Comparison of ENCODE assay signal across 30 cellular contexts in genomic region chr12:133156125-133156690, GRCh38. TPM values are rescaled to one million over a fixed set of nuclear protein-coding genes. Genes with fewer than 3 reads are reported as not detected.
A peak's percentile ranks its signal among the peaks of the same experiment; 100 is the strongest.
DNase-seq lines count a peak whose midpoint lies in the region; ATAC-seq, FAIRE-seq and TF ChIP-seq lines count a peak whose summit lies in the region.
"Had no signal": no experiment of that assay in that cellular context is flagged by ENCODE, and none has a peak within 500 bp of the region (broad histone marks: within the 10 kb centered on the region; RNA-seq: fewer than 3 reads in every experiment).

No MANE protein-coding gene starts in this region.

- H2BK15ac ChIP-seq in IMR-90 (ENCODE audit: low read depth, low read length) (no peak overlapping the region), H1 (ENCODE audit: low read length) (no peak overlapping the region)

- no peaks in the 10 kb centered on the region; a peak in 1 of 4 replicates for H3K79me2 ChIP-seq in H1 (ENCODE audit: control insufficient read depth in 1 of 2, insufficient read depth in 2 of 2, low read length in 2 of 2)

- CTCF ChIA-PET in IMR-90 (lab: Yijun Ruan, JAX) (no interaction called here), H1 (lab: Charles Lee; ENCODE audit: partially characterized antibody) (interaction anchor here (1.1 kb wide), 1 partner anchor 23 kb away, joined by 3 read pairs; no protein-coding TSS in a partner anchor)

- H2BK120ac ChIP-seq in IMR-90 (ENCODE audit: low read depth, low read length) (no peak overlapping the region), H1 (replicated peaks; ENCODE audit: low read depth, low read length) (no peak overlapping the region)

- FAIRE-seq in H1 (lab: Jason Lieb, UNC) (no peak), frontal cortex (lab: Jason Lieb, UNC) (no peak)
- FAIRE-seq: D721Med, GM12891, urothelium cell line had no signal

- H2BK5ac ChIP-seq in IMR-90 (ENCODE audit: low read depth, low read length, poor library complexity, severe bottlenecking) (no peak overlapping the region), H1 (ENCODE audit: low read depth, low read length) (no peak overlapping the region)

- H3K18ac ChIP-seq in IMR-90 (ENCODE audit: low read depth, low read length) (no peak overlapping the region), H1 (ENCODE audit: extremely low read depth, low read length) (no peak overlapping the region)

- BruUV-seq in IMR-90 (replicated peaks; lab: Mats Ljungman, UMichigan): TSS peak; percentile 64

- no peak overlapping the region for H3K27ac Mint-ChIP-seq in chondrocyte (ENCODE audit: unreplicated experiment)
- H3K27ac Mint-ChIP-seq: activated CD4-positive, alpha-beta memory T cell treated with anti-CD3 and anti-CD28 coated beads, Interleukin-2, amount 10 ng/mL, durations not matched to agents 7 days and 5 days; activated naive CD4-positive, alpha-beta T cell treated with anti-CD3 and anti-CD28 coated beads, Interleukin-2, amount 50 U/mL, for 72 hours; activated T-helper 17 cell treated with anti-CD3 and anti-CD28 coated beads, Interleukin-2, amount 50 U/mL, for 72 hours; nephron; T-helper 17 cell had no signal

- H2BK20ac ChIP-seq in IMR-90 (ENCODE audit: low read depth, low read length): no peak overlapping the region
- no peak overlapping the region for H2BK20ac ChIP-seq in H1 (ENCODE audit: low read length)

- intact Hi-C loops in IMR-90 (cut with micrococcal nuclease): no loop called here
- intact Hi-C loops in posterior vena cava (cut with DNase I): no loop called here

- H3K14ac ChIP-seq in IMR-90 (replicated peaks; ENCODE audit: low read depth, low read length): no peak overlapping the region
- H3K14ac ChIP-seq in H1 (ENCODE audit: insufficient read length): no peak overlapping the region

- TF ChIP-seq EP300 in H1 (IDR thresholded peaks at IDR 0.05; ENCODE audit: borderline replicate concordance in 1 of 2, low read depth in 2 of 2, low read length in 2 of 2): no peak

- TF ChIP-seq POLR2A in IMR-90 (IDR thresholded peaks at IDR 0.05; ENCODE audit: low read depth, low read length) (no peak), H1 (IDR thresholded peaks at IDR 0.05; ENCODE audit: control extremely low read depth in 1 of 2, low read depth in 2 of 2, low read length in 2 of 2) (no peak)

- no peak overlapping the region for H3K4me3 Mint-ChIP-seq in chondrocyte (ENCODE audit: unreplicated experiment)
- H3K4me3 Mint-ChIP-seq: activated CD4-positive, alpha-beta memory T cell treated with anti-CD3 and anti-CD28 coated beads, Interleukin-2, amount 10 ng/mL, durations not matched to agents 7 days and 5 days; activated T-helper 17 cell treated with anti-CD3 and anti-CD28 coated beads, Interleukin-2, amount 50 U/mL, for 72 hours; nephron; T-helper 17 cell had no signal

- H2AFZ ChIP-seq in IMR-90 (replicated peaks; ENCODE audit: low read length, poor library complexity) (no peak overlapping the region), H1 (ENCODE audit: low read length) (no peak overlapping the region)

- H3K4me3 ChIP-seq in IMR-90 (ENCODE audit: insufficient read depth, low read depth, low read length) (no peak overlapping the region), H1 (ENCODE audit: extremely low read depth in 1 of 4, insufficient read depth in 2 of 4, low read depth in 3 of 4, low read length in 4 of 4) (0 out of 8 replicates have a peak overlapping the region, but pooled peaks of 1 of the 4 experiments have one; percentile 7)
- H3K4me3 ChIP-seq: ascending aorta, MG63, suprapubic skin had no signal

- H3K9ac ChIP-seq in IMR-90 (ENCODE audit: low read depth, low read length) (no peak overlapping the region), H1 (replicated peaks in 1 of 4; ENCODE audit: extremely low read depth in 1 of 4, low read depth in 3 of 4, low read length in 3 of 4) (no peak overlapping the region)
- H3K9ac ChIP-seq: SK-N-SH had no signal

- H3K79me1 ChIP-seq in IMR-90 (ENCODE audit: low read depth in 1 of 2, low read length in 2 of 2) (no peaks in the 10 kb centered on the region), H1 (ENCODE audit: low read depth, low read length) (no peaks in the 10 kb centered on the region)

- dilution Hi-C loops in IMR-90 (cut with HindIII; ENCODE audit: low sequenced_read_pairs, unreplicated experiment): no loop called here

- DNase-seq in Caki2 (ENCODE audit: low read depth): peak; percentile 9
- no peak for DNase-seq in IMR-90
- no peak for DNase-seq in H1 (ENCODE audit: low read depth in 1 of 2, low spot score in 2 of 2)
- DNase-seq in renal cortical epithelial cell (ENCODE audit: low read depth): peak; percentile 5
- no peak for DNase-seq in posterior vena cava (ENCODE audit: low spot score)
- no peak for DNase-seq in dermis blood vessel endothelial cell
- no peak for DNase-seq in chondrocyte (ENCODE audit: low spot score)
- no peak for DNase-seq in frontal cortex (ENCODE audit: low spot score in 2 of 2)
- DNase-seq: activated CD4-positive, alpha-beta memory T cell treated with anti-CD3 and anti-CD28 coated beads, Interleukin-2, amount 10 ng/mL, durations not matched to agents 7 days and 5 days; activated CD4-positive, alpha-beta T cell treated with anti-CD3 and anti-CD28 coated beads for 1 hour; activated CD8-positive, alpha-beta memory T cell treated with anti-CD3 and anti-CD28 coated beads, Interleukin-2, amount 50 U/mL, for 48 hours; caudate nucleus; islet precursor cell; left ventricle myocardium superior; MG63; NCI-H2029 treated with DMSO at 0.1 percent for 48 hours; NCI-H345; NCI-H774; SK-N-SH; stimulated activated CD4-positive, alpha-beta T cell treated with anti-CD3 and anti-CD28 coated beads, Interleukin-4, amount 100 ng/mL, for 1 hour; T-helper 17 cell had no signal

- H3K9me3 Mint-ChIP-seq in chondrocyte (ENCODE audit: low read depth): peaks cover 86% of the 10 kb centered on the region

- TF ChIP-seq RAD21 in IMR-90 (IDR thresholded peaks at IDR 0.05; ENCODE audit: low read length) (no peak), H1 (IDR thresholded peaks at IDR 0.05 in 1 of 2, conservative IDR thresholded peaks at IDR 0.05 in 1 of 2; ENCODE audit: low read depth in 2 of 2, low read length in 2 of 2) (no peak)

- peaks cover 83% of the 10 kb centered on the region for H3K36me3 Mint-ChIP-seq in chondrocyte (ENCODE audit: low read depth)

- H3K23ac ChIP-seq in IMR-90 (ENCODE audit: low read depth, low read length) (no peak overlapping the region), H1 (ENCODE audit: insufficient read length) (no peak overlapping the region)

- H4K20me1 ChIP-seq in IMR-90 (ENCODE audit: insufficient read depth, low read length): no peaks in the 10 kb centered on the region
- H4K20me1 ChIP-seq in H1 (replicated peaks in 1 of 2; ENCODE audit: control insufficient read depth in 1 of 2, insufficient read depth in 2 of 2, low read length in 2 of 2): no peaks in the 10 kb centered on the region

- H3K56ac ChIP-seq in IMR-90 (ENCODE audit: extremely low read depth, insufficient read depth, low read length) (no peak overlapping the region), H1 (replicated peaks; ENCODE audit: insufficient read length, low read depth, low read length) (no peak overlapping the region)

- no peaks in the 10 kb centered on the region for H3K27me3 Mint-ChIP-seq in chondrocyte (ENCODE audit: low read depth)
- H3K27me3 Mint-ChIP-seq: activated CD4-positive, alpha-beta memory T cell treated with anti-CD3 and anti-CD28 coated beads, Interleukin-2, amount 10 ng/mL, durations not matched to agents 7 days and 5 days; activated T-helper 17 cell treated with anti-CD3 and anti-CD28 coated beads, Interleukin-2, amount 50 U/mL, for 72 hours; T-helper 17 cell had no signal

- H3K27me3 ChIP-seq in IMR-90 (ENCODE audit: control insufficient read depth, insufficient read depth, low read length) (no peaks in the 10 kb centered on the region), H1 (replicated peaks in 1 of 4; ENCODE audit: control insufficient read depth in 3 of 4, extremely low read depth in 1 of 4, insufficient read depth in 3 of 4, low read length in 3 of 4) (no peaks in the 10 kb centered on the region)
- H3K27me3 ChIP-seq: ascending aorta, MG63, suprapubic skin had no signal

- no CpG with 5 or more reads among the region's 2 CpGs for WGBS in IMR-90 (ENCODE audit: extremely low coverage in 2 of 2, insufficient read length in 1 of 2), 2 experiments
- WGBS in H1 (ENCODE audit: extremely low coverage in 1 of 2, insufficient coverage in 1 of 2, insufficient read length in 1 of 2, insufficient replicate concordance in 2 of 2, low coverage in 1 of 2, low lambda C conversion rate in 2 of 2, missing lambda C conversion rate in 1 of 2), 2 experiments: 86% methylated on average over 2 of the region's 2 CpGs; no CpG with 5 or more reads in 1 of the 2 experiments

- no peak overlapping the region for H4K91ac ChIP-seq in IMR-90 (ENCODE audit: insufficient read depth, low read depth, low read length)
- no peak overlapping the region for H4K91ac ChIP-seq in H1 (replicated peaks; ENCODE audit: insufficient read length, low read length)

- H3K4ac ChIP-seq in IMR-90 (ENCODE audit: low read depth, low read length) (no peak overlapping the region), H1 (replicated peaks; ENCODE audit: insufficient read length, low read depth, low read length) (no peak overlapping the region)

- H3K27ac ChIP-seq in IMR-90 (ENCODE audit: insufficient read depth, low read length) (no peak overlapping the region), H1 (ENCODE audit: low read depth, low read length) (no peak overlapping the region)
- H3K27ac ChIP-seq: ascending aorta, C4-2B, suprapubic skin had no signal

- TF ChIP-seq CTCF in IMR-90 (conservative IDR thresholded peaks at IDR 0.05; ENCODE audit: low read depth, low read length) (no peak), H1 (IDR thresholded peaks at IDR 0.05; ENCODE audit: control extremely low read depth in 1 of 3, insufficient read depth in 1 of 3, low read depth in 1 of 3, low read length in 3 of 3) (no peak), chondrocyte (IDR thresholded peaks at IDR 0.05) (no peak)

- POLR2A ChIA-PET in IMR-90 (lab: Charles Lee; ENCODE audit: unreplicated experiment): no interaction called here
- POLR2A ChIA-PET in H1 (lab: Charles Lee; ENCODE audit: partially characterized antibody): no interaction called here

- H2AK5ac ChIP-seq in IMR-90 (ENCODE audit: low read depth, low read length) (no peak overlapping the region), H1 (ENCODE audit: low read depth, low read length) (no peak overlapping the region)

- H4K5ac ChIP-seq in IMR-90 (ENCODE audit: low read depth, low read length) (no peak overlapping the region), H1 (ENCODE audit: insufficient read length, low read depth, low read length) (no peak overlapping the region)

- H3K9me1 ChIP-seq in IMR-90 (ENCODE audit: insufficient read depth, low read length): no peaks in the 10 kb centered on the region

- in situ Hi-C loops in Caki2 (cut with HindIII; ENCODE audit: low pct_unique_long_range_greater_than_20kb, low sequenced_read_pairs) (no loop called here), IMR-90 (cut with MboI; ENCODE audit: low sequenced_read_pairs) (no loop called here)

- H3K4me1 Mint-ChIP-seq in chondrocyte (ENCODE audit: low read depth): no peaks in the 10 kb centered on the region
- H3K4me1 Mint-ChIP-seq: activated CD4-positive, alpha-beta memory T cell treated with anti-CD3 and anti-CD28 coated beads, Interleukin-2, amount 10 ng/mL, durations not matched to agents 7 days and 5 days; activated T-helper 17 cell treated with anti-CD3 and anti-CD28 coated beads, Interleukin-2, amount 50 U/mL, for 72 hours; nephron; T-helper 17 cell had no signal

- H2AK9ac ChIP-seq in IMR-90 (replicated peaks; ENCODE audit: low read depth, low read length, poor library complexity): no peak overlapping the region

- no peak for ATAC-seq in IMR-90 (ENCODE audit: low read depth)
- ATAC-seq: activated T-helper 17 cell treated with anti-CD3 and anti-CD28 coated beads, Interleukin-2, amount 50 U/mL, for 72 hours; left ventricle myocardium superior; T-helper 17 cell had no signal

- H3K4me2 ChIP-seq in IMR-90 (ENCODE audit: low read depth, low read length) (no peak overlapping the region), H1 (ENCODE audit: insufficient read depth in 1 of 2, low read depth in 2 of 2, low read length in 2 of 2) (no peak overlapping the region)
- H3K4me2 ChIP-seq: SK-N-SH had no signal

- H3K36me3 ChIP-seq in IMR-90 (ENCODE audit: control insufficient read depth, insufficient read depth, low read length): peaks cover 31% of the 10 kb centered on the region
- peaks cover 16 to 81% (median 52%) of the 10 kb centered on the region in 4 experiments; a peak in 7 of 8 replicates for H3K36me3 ChIP-seq in H1 (ENCODE audit: control insufficient read depth in 2 of 4, insufficient read depth in 4 of 4, low read length in 3 of 4)

- H4K8ac ChIP-seq in IMR-90 (ENCODE audit: low read depth in 2 of 2, low read length in 2 of 2): no peak overlapping the region
- H4K8ac ChIP-seq in H1 (ENCODE audit: extremely low read depth, insufficient read depth, low read length): no peak overlapping the region

- no peaks in the 10 kb centered on the region for H3K23me2 ChIP-seq in H1 (ENCODE audit: low read depth, low read length)

- no peak overlapping the region for H2BK12ac ChIP-seq in H1 (ENCODE audit: low read depth, low read length)

- H3K9me3 ChIP-seq in IMR-90 (ENCODE audit: control insufficient read depth, insufficient read depth, low read length) (peaks cover 62% of the 10 kb centered on the region), H1 (ENCODE audit: insufficient read depth in 2 of 2, low read depth in 1 of 2, low read length in 1 of 2) (peaks cover 76 to 79% of the 10 kb centered on the region in 2 experiments)

- H3K4me1 ChIP-seq in IMR-90 (ENCODE audit: control insufficient read depth, insufficient read depth, low read length): no peaks in the 10 kb centered on the region
- H3K4me1 ChIP-seq in H1 (replicated peaks in 1 of 4; ENCODE audit: control insufficient read depth in 3 of 4, insufficient read depth in 4 of 4, low read length in 3 of 4): no peaks in the 10 kb centered on the region
- H3K4me1 ChIP-seq: ascending aorta, suprapubic skin had no signal

RNA-seq across cellular contexts. Expression of gene ZNF268, which starts 25.1 kb away (rescaled TPM):
- 17.1 and 36.8 TPM in 2 replicates for total RNA-seq in Caki2 (2014; rRNA removed; shearing (Covaris generic); ENCODE audit: low replicate concordance)
- 31.1 and 54.5 TPM in 2 replicates for total RNA-seq in IMR-90 (2012; rRNA removed)
- 5.8 and 6.7 TPM in 2 replicates for polyA plus RNA-seq in IMR-90 (2012; rRNA removed)
- 2.2 and 4.6 TPM in 2 replicates for polyA plus RNA-seq in IMR-90 (2012; cell fraction: cytosol; rRNA removed)
- 5.8 and 7.3 TPM in 2 replicates for polyA plus RNA-seq in IMR-90 (2012; cell fraction: nucleus; rRNA removed; ENCODE audit: low replicate concordance)
- 22.3 and 23.5 TPM in 2 replicates for total RNA-seq in H1 (2021; fragmentation: NEBNext Ultra II Directional; extraction: Animal tissue kit (Norgen Biotek cat#: 25700))
- polyA plus RNA-seq in H1 (2011; rRNA removed): 6.3 and 7.7 TPM in 2 replicates
- polyA plus RNA-seq in H1 (2011; cell fraction: cytosol; rRNA removed): 7.6 TPM
- polyA plus RNA-seq in H1 (2011; cell fraction: nucleus; rRNA removed): 30.6 TPM
- polyA plus RNA-seq in H1 (2012, experiment 1 of 2): 12.0 to 16.6 TPM (median 15.8 TPM) in 4 replicates
- polyA plus RNA-seq in H1 (2012, experiment 2 of 2): 1.4 TPM
- 12.1 TPM for polyA plus RNA-seq in H1 (2013, experiment 1 of 2)
- polyA plus RNA-seq in H1 (2013, experiment 2 of 2): 10.6 TPM
- polyA minus RNA-seq in H1 (2011; rRNA and poly(A)+ RNA removed): 50.8 and 58.4 TPM in 2 replicates
- 48.1 TPM for polyA minus RNA-seq in H1 (2011; cell fraction: cytosol; rRNA and poly(A)+ RNA removed)
- polyA minus RNA-seq in H1 (2011; cell fraction: nucleus; rRNA and poly(A)+ RNA removed): 168 TPM
- 27.8 and 37.2 TPM in 2 replicates for total RNA-seq in renal cortical epithelial cell
- 10 to 100 TPM; 19.0 to 20.4 TPM for total RNA-seq in posterior vena cava
- 39.8 and 44.8 TPM in 2 replicates for total RNA-seq in dermis blood vessel endothelial cell
- total RNA-seq in chondrocyte: 13.5 to 22.2 TPM (median 17.5 TPM) in 3 replicates
- 27.3 TPM for total RNA-seq in frontal cortex

RNA-seq across cellular contexts. Expression of gene ZNF10, which starts 25.8 kb away (rescaled TPM):
- total RNA-seq in Caki2 (2014; rRNA removed; shearing (Covaris generic); ENCODE audit: low replicate concordance): 0.54 and 3.1 TPM in 2 replicates
- total RNA-seq in IMR-90 (2012; rRNA removed) (5.3 and 6.1 TPM in 2 replicates), renal cortical epithelial cell (5.9 and 18.1 TPM in 2 replicates), posterior vena cava (10 to 100 TPM in 1 of 2 donors, 1 to 10 TPM in 1; 9.2 to 10.5 TPM), dermis blood vessel endothelial cell (5.6 and 12.9 TPM in 2 replicates), chondrocyte (9.2 to 12.5 TPM (median 11.4 TPM) in 3 replicates), frontal cortex (32.6 TPM)
- polyA plus RNA-seq in IMR-90 (2012; rRNA removed) (3.3 and 4.1 TPM in 2 replicates), H1 (2011; rRNA removed) (5.2 and 6.5 TPM in 2 replicates)
- 1.3 and 1.7 TPM in 2 replicates for polyA plus RNA-seq in IMR-90 (2012; cell fraction: cytosol; rRNA removed)
- 4.3 and 21.3 TPM in 2 replicates for polyA plus RNA-seq in IMR-90 (2012; cell fraction: nucleus; rRNA removed; ENCODE audit: low replicate concordance)
- total RNA-seq in H1 (2021; fragmentation: NEBNext Ultra II Directional; extraction: Animal tissue kit (Norgen Biotek cat#: 25700)): 11.9 and 13.7 TPM in 2 replicates
- 7.2 TPM for polyA plus RNA-seq in H1 (2011; cell fraction: cytosol; rRNA removed)
- 8.1 TPM for polyA plus RNA-seq in H1 (2011; cell fraction: nucleus; rRNA removed)
- 6.5 to 7.5 TPM (median 6.9 TPM) in 4 replicates for polyA plus RNA-seq in H1 (2012, experiment 1 of 2)
- polyA plus RNA-seq in H1 (2012, experiment 2 of 2): 0.92 TPM
- 8.1 TPM for polyA plus RNA-seq in H1 (2013, experiment 1 of 2)
- polyA plus RNA-seq in H1 (2013, experiment 2 of 2): 8.0 TPM
- polyA minus RNA-seq in H1 (2011; rRNA and poly(A)+ RNA removed): 26.2 and 27.2 TPM in 2 replicates
- 5.8 TPM for polyA minus RNA-seq in H1 (2011; cell fraction: cytosol; rRNA and poly(A)+ RNA removed)
- polyA minus RNA-seq in H1 (2011; cell fraction: nucleus; rRNA and poly(A)+ RNA removed): 45.0 TPM

RNA-seq across cellular contexts. Expression of gene ZNF891, which starts 26.1 kb away (rescaled TPM):
- total RNA-seq in Caki2 (2014; rRNA removed; shearing (Covaris generic); ENCODE audit: low replicate concordance): 0.52 and 0.98 TPM in 2 replicates
- total RNA-seq in IMR-90 (2012; rRNA removed) (0.36 and 0.56 TPM in 2 replicates), renal cortical epithelial cell (0.52 and 2.0 TPM in 2 replicates), posterior vena cava (1 to 10 TPM; 2.5 to 2.8 TPM), dermis blood vessel endothelial cell (0.93 and 1.0 TPM in 2 replicates), chondrocyte (1.0 to 1.8 TPM (median 1.3 TPM) in 3 replicates), frontal cortex (6.9 TPM)
- polyA plus RNA-seq in IMR-90 (2012; rRNA removed) (0.17 and 0.26 TPM in 2 replicates), H1 (2011; rRNA removed) (1.3 TPM in 2 replicates)
- 0.03 and 0.05 TPM in 2 replicates for polyA plus RNA-seq in IMR-90 (2012; cell fraction: cytosol; rRNA removed)
- polyA plus RNA-seq in IMR-90 (2012; cell fraction: nucleus; rRNA removed; ENCODE audit: low replicate concordance): 0.15 and 0.96 TPM in 2 replicates
- total RNA-seq in H1 (2021; fragmentation: NEBNext Ultra II Directional; extraction: Animal tissue kit (Norgen Biotek cat#: 25700)): 3.1 TPM in 2 replicates
- 1.8 TPM for polyA plus RNA-seq in H1 (2011; cell fraction: cytosol; rRNA removed)
- 1.7 TPM for polyA plus RNA-seq in H1 (2011; cell fraction: nucleus; rRNA removed)
- 0.85 to 2.0 TPM (median 1.3 TPM) in 4 replicates for polyA plus RNA-seq in H1 (2012, experiment 1 of 2)
- polyA plus RNA-seq in H1 (2012, experiment 2 of 2): 0.17 TPM
- 2.8 TPM for polyA plus RNA-seq in H1 (2013, experiment 1 of 2)
- polyA plus RNA-seq in H1 (2013, experiment 2 of 2): 2.1 TPM
- polyA minus RNA-seq in H1 (2011; rRNA and poly(A)+ RNA removed): 2.2 and 2.8 TPM in 2 replicates
- polyA minus RNA-seq in H1 (2011; cell fraction: cytosol; rRNA and poly(A)+ RNA removed): 1.7 TPM
- 6.0 TPM for polyA minus RNA-seq in H1 (2011; cell fraction: nucleus; rRNA and poly(A)+ RNA removed)

Comparison
In these comparisons a context has a peak if more than half of its experiments do, and no peak if none do; other contexts are left out.
1. DNase-seq: peak in Caki2 (single experiment) and renal cortical epithelial cell (single experiment); none in IMR-90 (single experiment), H1 (0 of 2), posterior vena cava (single experiment), dermis blood vessel endothelial cell (single experiment), chondrocyte (single experiment) and frontal cortex (0 of 2).